In genomic region chr1:184036517-184036949, GRCh38 we compare ENCODE assay signal across 8 cellular contexts. TPM values are rescaled to one million over a fixed set of nuclear protein-coding genes. Genes with fewer than 3 reads are reported as not detected.
DNase-seq lines count a peak whose midpoint lies in the region; ATAC-seq, FAIRE-seq and TF ChIP-seq lines count a peak whose summit lies in the region.

No MANE protein-coding gene starts in this region.

- H3K9me3 ChIP-seq in astrocyte (ENCODE audit: insufficient read depth, low read depth, low read length) (no peaks in the 10 kb centered on the region), iPS DF 6.9 (ENCODE audit: control insufficient read depth, insufficient read depth, low read length) (no peaks in the 10 kb centered on the region), sigmoid colon (no peaks in the 10 kb centered on the region)

- FAIRE-seq in astrocyte (lab: Jason Lieb, UNC) = no peak

- no peak overlapping the region for H3K27ac Mint-ChIP-seq in astrocyte (ENCODE audit: unreplicated experiment)

- H3K36me3 ChIP-seq in astrocyte (ENCODE audit: insufficient read depth, low read length) (no peaks in the 10 kb centered on the region), iPS DF 6.9 (ENCODE audit: control insufficient read depth, insufficient read depth, low read length) (no peaks in the 10 kb centered on the region), sigmoid colon (no peaks in the 10 kb centered on the region)

- no peaks in the 10 kb centered on the region for H3K79me2 ChIP-seq in astrocyte (ENCODE audit: insufficient read depth, low read length)

- H2AFZ ChIP-seq in astrocyte (ENCODE audit: low read depth, low read length) = peak overlapping the region; percentile 93

- peaks cover 15% of the 10 kb centered on the region for H3K27me3 Mint-ChIP-seq in astrocyte (ENCODE audit: low read depth, unreplicated experiment)

- TF ChIP-seq POLR2A in sigmoid colon (IDR thresholded peaks at IDR 0.05) = peak in 1 of 2 donors; percentile 22

- no peaks in the 10 kb centered on the region for H3K36me3 Mint-ChIP-seq in astrocyte (ENCODE audit: low read depth, unreplicated experiment)

- H3K4me1 Mint-ChIP-seq in astrocyte (ENCODE audit: low read depth, unreplicated experiment) = peaks cover 16% of the 10 kb centered on the region

- ATAC-seq in GM21528 (IDR thresholded peaks at IDR 0.05; ENCODE audit: low FRiP score, unreplicated experiment) (peak; percentile 38), GM21515 (IDR thresholded peaks at IDR 0.05; ENCODE audit: unreplicated experiment) (no peak)

- no peak for TF ChIP-seq CTCF in astrocyte (IDR thresholded peaks at IDR 0.05; ENCODE audit: insufficient read depth, low read depth, low read length)
- no peak for TF ChIP-seq CTCF in sigmoid colon (IDR thresholded peaks at IDR 0.05)

- H3K4me2 ChIP-seq in astrocyte (ENCODE audit: low read length) = peak overlapping the region; percentile 96

- H3K27ac ChIP-seq in astrocyte (ENCODE audit: low read depth, low read length) (no peak overlapping the region), iPS DF 6.9 (ENCODE audit: low read length) (no peak overlapping the region), sigmoid colon (peak overlapping the region; percentile 60 to 84 (median 78))

- H3K4me3 Mint-ChIP-seq in astrocyte (ENCODE audit: unreplicated experiment) = peak overlapping the region; percentile 83

- H3K9ac ChIP-seq in astrocyte (ENCODE audit: low read length) = peak overlapping the region; percentile 62

- peak overlapping the region; percentile 70 for H3K4me3 ChIP-seq in astrocyte (ENCODE audit: insufficient read depth, low read depth, low read length)
- peak overlapping the region; percentile 57; the same call in 1 of the 2 replicates for H3K4me3 ChIP-seq in iPS DF 6.9 (ENCODE audit: low read length)
- peak overlapping the region; percentile 65 to 71 (median 71) for H3K4me3 ChIP-seq in sigmoid colon

- no peaks in the 10 kb centered on the region for H3K9me3 Mint-ChIP-seq in astrocyte (ENCODE audit: unreplicated experiment)

- DNase-seq in COLO668 (lab: John Stamatoyannopoulos, UW; ENCODE audit: unreplicated experiment) = peak; percentile 35
- peak; percentile 37 to 84 for DNase-seq in NCI-H446 (lab: John Stamatoyannopoulos, UW)
- DNase-seq in astrocyte (ENCODE audit: low read depth) = peak; percentile 14
- DNase-seq in iPS DF 6.9 (ENCODE audit: low read depth, low spot score) = no peak
- peak; percentile 68 for DNase-seq in sigmoid colon
- no peak for DNase-seq in epidermal melanocyte (ENCODE audit: insufficient read length, low spot score)

- WGBS in iPS DF 6.9 (ENCODE audit: insufficient coverage, insufficient read length) = no CpG with 5 or more reads among the region's 29 CpGs
- 1 to 3% methylated on average over 29 of the region's 29 CpGs for WGBS in sigmoid colon, 2 donors

- H4K20me1 ChIP-seq in astrocyte (ENCODE audit: insufficient read depth, low read length) = no peaks in the 10 kb centered on the region

- intact Hi-C loops in sigmoid colon (cut with DNase I) = loop anchor here (5.0 to 10.0 kb wide), 3 partner anchors 84 to 392 kb away; no protein-coding TSS in a partner anchor

- no peak for TF ChIP-seq EP300 in sigmoid colon (IDR thresholded peaks at IDR 0.05)

- H3K27me3 ChIP-seq in astrocyte (ENCODE audit: insufficient read depth, low read length) (peaks cover 13% of the 10 kb centered on the region), iPS DF 6.9 (ENCODE audit: control insufficient read depth, insufficient read depth, low read length) (peaks cover 26% of the 10 kb centered on the region), sigmoid colon (no peaks in the 10 kb centered on the region)

- H3K4me1 ChIP-seq in astrocyte (ENCODE audit: insufficient read depth, low read length) (peaks cover 7% of the 10 kb centered on the region), iPS DF 6.9 (ENCODE audit: control insufficient read depth, insufficient read depth, low read length) (no peaks in the 10 kb centered on the region), sigmoid colon (peaks cover 0 to 16% (median 8%) of the 10 kb centered on the region in 4 donors)

RNA-seq across cellular contexts. Expression of gene COLGALT2, which starts 1.0 kb away (rescaled TPM):
- total RNA-seq in astrocyte (5.4 and 5.8 TPM in 2 replicates), sigmoid colon (10 to 100 TPM in 1 of 4 donors, 1 to 10 TPM in 3; 4.6 to 10.7 (median 8.2) TPM)
- polyA plus RNA-seq in sigmoid colon = under 1 TPM in 1 of 3 donors, not detected in 2; 0.47 TPM

RNA-seq across cellular contexts. Expression of gene TSEN15, which starts 15.0 kb away (rescaled TPM):
- total RNA-seq in astrocyte (28.0 and 29.3 TPM in 2 replicates), sigmoid colon (10 to 100 TPM; 29.4 to 56.4 (median 47.4) TPM)
- polyA plus RNA-seq in sigmoid colon = 10 to 100 TPM in 2 of 3 donors, 1 to 10 TPM in 1; 8.4 to 14.8 (median 12.9) TPM

Comparison
In these comparisons a context has a peak if more than half of its experiments do, and no peak if none do; other contexts are left out.
1. DNase-seq: peak in COLO668 (single experiment), NCI-H446 (2 of 2), astrocyte (single experiment) and sigmoid colon (single experiment); none in iPS DF 6.9 (single experiment) and epidermal melanocyte (single experiment).
2. H3K27ac ChIP-seq: peak in sigmoid colon (4 of 4); none in astrocyte (single experiment) and iPS DF 6.9 (single experiment).
3. Peak in every context shown above with its lines, with median percentiles within 50 percentile points of each other: H3K4me3 ChIP-seq.